ENCODE assay signal across 11 cellular contexts in genomic region chr2:68765739-68766377, GRCh38. TPM values are rescaled to one million over a fixed set of nuclear protein-coding genes. Genes with fewer than 3 reads are reported as not detected.
DNase-seq lines count a peak whose midpoint lies in the region; TF ChIP-seq lines count a peak whose summit lies in the region.
"Had no signal": no experiment of that assay in that cellular context is flagged by ENCODE, and none has a peak within 500 bp of the region (broad histone marks: within the 10 kb centered on the region; RNA-seq: fewer than 3 reads in every experiment).

No MANE protein-coding gene starts in this region.

- peak overlapping the region; percentile 77 for H3K4me3 Mint-ChIP-seq in activated naive CD4-positive, alpha-beta T cell treated with anti-CD3 and anti-CD28 coated beads, Interleukin-2, amount 50 U/mL, for 24 hours
- H3K4me3 Mint-ChIP-seq in type B pancreatic cell, result no peak overlapping the region

- intact Hi-C loops in A673 (cut with micrococcal nuclease; ENCODE audit: unreplicated experiment), result no loop called here

- DNase-seq in activated naive CD4-positive, alpha-beta T cell treated with Interleukin-2 at 50 U/mL for 16 hours, result no peak
- peak; percentile 9 for DNase-seq in RKO (ENCODE audit: low spot score)
- DNase-seq in fibroblast of mammary gland (ENCODE audit: low read depth), result peak; percentile 26
- DNase-seq in type B pancreatic cell (ENCODE audit: extremely low spot score, unreplicated experiment), result no peak
- no peak for DNase-seq in GM19240 (ENCODE audit: insufficient read length, low spot score)
- no peak for DNase-seq in A673 (ENCODE audit: low spot score)
- no peak for DNase-seq in DMS153 treated with DMSO at 0.1 percent for 48 hours (lab: John Stamatoyannopoulos, UW; ENCODE audit: unreplicated experiment)
- DNase-seq: Caco-2, NCI-H1436 treated with DMSO at 0.1 percent for 48 hours had no signal

- H3K9me3 Mint-ChIP-seq in activated naive CD4-positive, alpha-beta T cell treated with anti-CD3 and anti-CD28 coated beads, Interleukin-2, amount 50 U/mL, for 24 hours, result no peaks in the 10 kb centered on the region
- no peaks in the 10 kb centered on the region for H3K9me3 Mint-ChIP-seq in type B pancreatic cell

- H3K4me1 Mint-ChIP-seq in activated naive CD4-positive, alpha-beta T cell treated with anti-CD3 and anti-CD28 coated beads, Interleukin-2, amount 50 U/mL, for 24 hours, result peaks cover 97% of the 10 kb centered on the region
- H3K4me1 Mint-ChIP-seq in type B pancreatic cell (ENCODE audit: unreplicated experiment), result peaks cover 32% of the 10 kb centered on the region

- no TSS peak for BruUV-seq in A673 (replicated peaks; lab: Mats Ljungman, UMichigan)

- H3K36me3 ChIP-seq in A673 (ENCODE audit: insufficient read depth, low read length, poor library complexity, severe bottlenecking), result no peaks in the 10 kb centered on the region
- H3K36me3 ChIP-seq: sigmoid colon had no signal

- no peak overlapping the region for H3K27ac ChIP-seq in A673 (ENCODE audit: low read depth, low read length, poor library complexity, severe bottlenecking)

- no peaks in the 10 kb centered on the region for H3K27me3 Mint-ChIP-seq in activated naive CD4-positive, alpha-beta T cell treated with anti-CD3 and anti-CD28 coated beads, Interleukin-2, amount 50 U/mL, for 24 hours
- no peaks in the 10 kb centered on the region for H3K27me3 Mint-ChIP-seq in type B pancreatic cell

- CTCF ChIA-PET in A673 (lab: Charles Lee), result no interaction called here

- H3K4me3 ChIP-seq in fibroblast of mammary gland (ENCODE audit: control insufficient read depth, low read depth, low read length), result no peak overlapping the region
- H3K4me3 ChIP-seq in A673 (ENCODE audit: low read depth, low read length, poor library complexity, severe bottlenecking), result no peak overlapping the region

- no peaks in the 10 kb centered on the region for H3K4me1 ChIP-seq in A673 (ENCODE audit: insufficient read depth, low read length, poor library complexity, severe bottlenecking)
- H3K4me1 ChIP-seq: Caco-2 had no signal

- H3K27me3 ChIP-seq in A673 (replicated peaks; ENCODE audit: insufficient read depth, low read depth, low read length, poor library complexity), result no peaks in the 10 kb centered on the region
- H3K27me3 ChIP-seq: sigmoid colon had no signal

- no peaks in the 10 kb centered on the region for H3K9me3 ChIP-seq in A673 (ENCODE audit: low read depth, low read length, poor library complexity, severe bottlenecking)
- H3K9me3 ChIP-seq: Caco-2, sigmoid colon had no signal

- no peak for TF ChIP-seq CTCF in fibroblast of mammary gland (conservative IDR thresholded peaks at IDR 0.05; ENCODE audit: control insufficient read depth, insufficient read depth, low read depth, low read length)
- TF ChIP-seq CTCF in type B pancreatic cell (conservative IDR thresholded peaks at IDR 0.05), result peak; percentile 17
- TF ChIP-seq CTCF in A673 (conservative IDR thresholded peaks at IDR 0.05; ENCODE audit: low read depth, low read length), result no peak

- POLR2A ChIA-PET in A673 (lab: Charles Lee; ENCODE audit: low non-redundant PET), result no interaction called here

- H3K36me3 Mint-ChIP-seq in activated naive CD4-positive, alpha-beta T cell treated with anti-CD3 and anti-CD28 coated beads, Interleukin-2, amount 50 U/mL, for 24 hours, result no peaks in the 10 kb centered on the region
- H3K36me3 Mint-ChIP-seq in type B pancreatic cell, result no peaks in the 10 kb centered on the region

- peak overlapping the region; percentile 100 for H3K27ac Mint-ChIP-seq in activated naive CD4-positive, alpha-beta T cell treated with anti-CD3 and anti-CD28 coated beads, Interleukin-2, amount 50 U/mL, for 24 hours
- H3K27ac Mint-ChIP-seq in type B pancreatic cell, result no peak overlapping the region

RNA-seq across cellular contexts. Expression of gene ARHGAP25, which starts 31.2 kb away (rescaled TPM):
- total RNA-seq in type B pancreatic cell (ENCODE audit: low replicate concordance) (1.1 and 2.4 TPM in 2 replicates), A673 (2021) (5.4 and 6.2 TPM in 2 replicates)

Comparison
In these comparisons a context has a peak if more than half of its experiments do, and no peak if none do; other contexts are left out.
1. DNase-seq: peak in RKO (single experiment) and fibroblast of mammary gland (single experiment); none in activated naive CD4-positive, alpha-beta T cell treated with Interleukin-2 at 50 U/mL for 16 hours (single experiment), type B pancreatic cell (single experiment), GM19240 (single experiment), A673 (single experiment) and DMS153 treated with DMSO at 0.1 percent for 48 hours (single experiment).